In the genomic region with DNA sequence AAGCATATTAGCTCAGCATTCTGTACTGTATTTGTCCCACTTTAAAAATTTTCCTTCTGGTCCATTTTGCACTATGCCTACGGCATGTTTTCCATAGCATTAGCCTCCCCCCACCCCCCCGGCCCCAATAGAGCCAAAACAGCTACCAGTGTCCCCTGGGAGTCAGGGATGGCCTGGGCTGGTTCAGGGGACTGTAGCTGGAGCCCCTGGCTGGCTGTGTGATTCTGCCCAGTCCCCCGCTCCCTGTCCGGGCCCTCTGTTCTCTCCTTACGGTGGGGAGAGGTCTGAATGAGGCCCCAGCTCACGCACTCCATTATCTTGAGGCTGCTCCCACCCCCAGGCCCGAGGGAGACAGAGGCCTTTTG, we compare ENCODE assay signal across 11 cellular contexts.
DNase-seq lines count a peak whose midpoint lies in the region; ATAC-seq, FAIRE-seq and TF ChIP-seq lines count a peak whose summit lies in the region.
"Had no signal": no experiment of that assay in that cellular context is flagged by ENCODE, and none has a peak within 500 bp of the region (broad histone marks: within the 10 kb centered on the region; RNA-seq: fewer than 3 reads in every experiment).

No MANE protein-coding gene starts in this region.

- H3K36me3 Mint-ChIP-seq in astrocyte (ENCODE audit: low read depth, unreplicated experiment), result no peaks in the 10 kb centered on the region

- H3K4me1 Mint-ChIP-seq in astrocyte (ENCODE audit: low read depth, unreplicated experiment), result no peaks in the 10 kb centered on the region

- H3K27ac ChIP-seq in astrocyte (ENCODE audit: low read depth, low read length) (no peak overlapping the region), right atrium auricular region (peak overlapping the region; percentile 81 to 96), trophoblast cell (ENCODE audit: low read depth, low read length) (peak overlapping the region; percentile 4)

- H3K4me3 Mint-ChIP-seq in astrocyte (ENCODE audit: unreplicated experiment), result peak overlapping the region; percentile 54

- peak overlapping the region; percentile 7 for H2BK120ac ChIP-seq in trophoblast cell (ENCODE audit: insufficient read depth, low read length, poor library complexity)

- peaks cover 2% of the 10 kb centered on the region for H3K79me1 ChIP-seq in trophoblast cell (ENCODE audit: low read length)

- H3K9me3 Mint-ChIP-seq in astrocyte (ENCODE audit: unreplicated experiment), result no peaks in the 10 kb centered on the region

- peak overlapping the region; percentile 91 for H3K4me2 ChIP-seq in astrocyte (ENCODE audit: low read length)
- peak overlapping the region; percentile 69 for H3K4me2 ChIP-seq in trophoblast cell (ENCODE audit: low read length)

- H3K23ac ChIP-seq in trophoblast cell (ENCODE audit: low read length), result no peak overlapping the region

- H2AFZ ChIP-seq in astrocyte (ENCODE audit: low read depth, low read length), result peak overlapping the region; percentile 79
- H2AFZ ChIP-seq in trophoblast cell (ENCODE audit: insufficient read depth, low read length, poor library complexity), result no peak overlapping the region

- no peak for ATAC-seq in GM19324 (IDR thresholded peaks at IDR 0.05; ENCODE audit: low FRiP score, unreplicated experiment)

- H2BK5ac ChIP-seq in trophoblast cell (ENCODE audit: low read depth, low read length, poor library complexity), result no peak overlapping the region

- H4K12ac ChIP-seq in trophoblast cell (ENCODE audit: low read depth, low read length), result no peak overlapping the region

- H3K4me1 ChIP-seq in BE2C (no peaks in the 10 kb centered on the region; the same call in 1 of the 2 replicates), astrocyte (ENCODE audit: insufficient read depth, low read length) (peaks cover 10% of the 10 kb centered on the region), right atrium auricular region (peaks cover 0 to 24% of the 10 kb centered on the region in 2 donors), trophoblast cell (ENCODE audit: control insufficient read depth in 1 of 2, insufficient read depth in 2 of 2, low read length in 2 of 2) (peaks cover 5 to 10% of the 10 kb centered on the region in 2 experiments)

- H4K91ac ChIP-seq in trophoblast cell (ENCODE audit: low read depth, low read length), result no peak overlapping the region

- TF ChIP-seq CTCF in BE2C (IDR thresholded peaks at IDR 0.05; ENCODE audit: low read depth, low read length) (no peak), astrocyte (IDR thresholded peaks at IDR 0.05; ENCODE audit: insufficient read depth, low read depth, low read length) (no peak), right atrium auricular region (IDR thresholded peaks at IDR 0.05) (no peak)

- DNase-seq in BE2C, result peak; percentile 72
- DNase-seq in astrocyte (ENCODE audit: low read depth), result no peak
- no peak for DNase-seq in right atrium auricular region (ENCODE audit: low spot score)
- no peak for DNase-seq in trophoblast cell
- DNase-seq in SIG-M5 treated with dmso at 0.1 percent for 504 hours (lab: John Stamatoyannopoulos, UW; ENCODE audit: unreplicated experiment), result no peak
- no peak for DNase-seq in stimulated activated naive CD4-positive, alpha-beta T cell treated with Interleukin-2 at 50 U/mL for 16 hours (lab: John Stamatoyannopoulos, UW)
- no peak for DNase-seq in ecto neural progenitor cell (ENCODE audit: low spot score)
- DNase-seq: activated naive CD4-positive, alpha-beta T cell; stimulated activated CD4-positive, alpha-beta T cell treated with anti-CD3 and anti-CD28 coated beads, Interleukin-12 subunit alpha, Interleukin-12 subunit beta, amount 100 ng/mL, for 4 hours had no signal

- peak overlapping the region; percentile 58 for H3K4me3 ChIP-seq in BE2C (ENCODE audit: low read depth, low read length)
- peak overlapping the region; percentile 58 for H3K4me3 ChIP-seq in astrocyte (ENCODE audit: insufficient read depth, low read depth, low read length)
- H3K4me3 ChIP-seq in right atrium auricular region, result peak overlapping the region; percentile 41 to 47
- H3K4me3 ChIP-seq in trophoblast cell (ENCODE audit: low read depth, low read length), result no peak overlapping the region

- WGBS in trophoblast cell (ENCODE audit: extremely low coverage, insufficient coverage, insufficient read length), result no CpG with 5 or more reads among the region's 7 CpGs

- no peak overlapping the region for H3K4ac ChIP-seq in trophoblast cell (ENCODE audit: low read depth, low read length)

- H2BK12ac ChIP-seq in trophoblast cell (ENCODE audit: low read length), result no peak overlapping the region

- no peak overlapping the region for H3K27ac Mint-ChIP-seq in astrocyte (ENCODE audit: unreplicated experiment)

- no peaks in the 10 kb centered on the region for H3K36me3 ChIP-seq in BE2C
- no peaks in the 10 kb centered on the region for H3K36me3 ChIP-seq in astrocyte (ENCODE audit: insufficient read depth, low read length)
- H3K36me3 ChIP-seq in right atrium auricular region, result no peaks in the 10 kb centered on the region
- no peaks in the 10 kb centered on the region for H3K36me3 ChIP-seq in trophoblast cell (ENCODE audit: control insufficient read depth in 1 of 2, insufficient read depth in 2 of 2, low read length in 2 of 2)

- H3K9ac ChIP-seq in astrocyte (ENCODE audit: low read length), result peak overlapping the region; percentile 69
- no peak overlapping the region for H3K9ac ChIP-seq in trophoblast cell (ENCODE audit: low read length)

- FAIRE-seq in astrocyte (lab: Jason Lieb, UNC), result no peak
- FAIRE-seq: TTC549 had no signal

- no peak overlapping the region for H4K8ac ChIP-seq in trophoblast cell (ENCODE audit: low read depth, low read length)

- no peak overlapping the region for H3K14ac ChIP-seq in trophoblast cell (ENCODE audit: low read length)

- H3K27me3 Mint-ChIP-seq in astrocyte (ENCODE audit: low read depth, unreplicated experiment), result peaks cover 33% of the 10 kb centered on the region

- no peaks in the 10 kb centered on the region for H3K9me3 ChIP-seq in BE2C
- H3K9me3 ChIP-seq in astrocyte (ENCODE audit: insufficient read depth, low read depth, low read length), result no peaks in the 10 kb centered on the region
- H3K9me3 ChIP-seq in right atrium auricular region, result no peaks in the 10 kb centered on the region
- H3K9me3 ChIP-seq in trophoblast cell (ENCODE audit: insufficient read depth, low read depth, low read length), result no peaks in the 10 kb centered on the region

- H3K27me3 ChIP-seq in BE2C (no peaks in the 10 kb centered on the region), astrocyte (ENCODE audit: insufficient read depth, low read length) (peaks cover 40% of the 10 kb centered on the region), right atrium auricular region (no peaks in the 10 kb centered on the region), trophoblast cell (ENCODE audit: insufficient read depth, low read length) (no peaks in the 10 kb centered on the region)

- H3K18ac ChIP-seq in trophoblast cell (ENCODE audit: low read length), result no peak overlapping the region

- no peak overlapping the region for H2AK5ac ChIP-seq in trophoblast cell (ENCODE audit: low read length)

- no peaks in the 10 kb centered on the region for H4K20me1 ChIP-seq in astrocyte (ENCODE audit: insufficient read depth, low read length)

- H3K79me2 ChIP-seq in astrocyte (ENCODE audit: insufficient read depth, low read length), result no peaks in the 10 kb centered on the region
- H3K79me2 ChIP-seq in trophoblast cell (ENCODE audit: control insufficient read depth, insufficient read depth, low read length, poor library complexity), result no peaks in the 10 kb centered on the region
